12 cellular contexts compared by ENCODE assay signal in the genomic region with DNA sequence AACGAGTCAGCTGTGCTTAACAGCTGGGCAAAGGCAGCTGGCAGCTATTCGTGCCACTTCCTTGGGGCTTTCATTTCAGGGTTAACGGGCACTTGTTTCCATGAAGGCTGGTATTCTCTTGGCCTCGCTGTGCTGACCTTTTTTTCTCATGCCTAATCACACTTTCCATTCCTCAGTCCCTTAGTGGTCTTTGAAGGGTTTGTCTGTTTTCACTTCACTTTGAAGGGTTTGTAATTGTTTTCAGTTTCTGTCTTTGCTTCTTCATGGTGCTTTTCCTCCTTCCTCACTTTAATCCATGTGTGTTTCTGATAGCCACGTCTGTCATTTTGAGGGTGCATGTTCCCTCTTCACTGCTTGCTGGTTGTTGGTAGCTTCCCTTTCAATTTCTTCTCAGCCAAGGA. TPM values are rescaled to one million over a fixed set of nuclear protein-coding genes. Genes with fewer than 3 reads are reported as not detected.
DNase-seq lines count a peak whose midpoint lies in the region; ATAC-seq and TF ChIP-seq lines count a peak whose summit lies in the region.
"Had no signal": no experiment of that assay in that cellular context is flagged by ENCODE, and none has a peak within 500 bp of the region (broad histone marks: within the 10 kb centered on the region; RNA-seq: fewer than 3 reads in every experiment).

No MANE protein-coding gene starts in this region.

- no peak overlapping the region for H3K27ac ChIP-seq in ovary
- H3K27ac ChIP-seq: brain microvascular endothelial cell had no signal

- no peak for TF ChIP-seq CTCF in ovary (IDR thresholded peaks at IDR 0.05)
- no peak for TF ChIP-seq CTCF in HFFc6 (IDR thresholded peaks at IDR 0.05)

- no peak for TF ChIP-seq EP300 in ovary (IDR thresholded peaks at IDR 0.05)

- H3K9me3 ChIP-seq in ovary = no peaks in the 10 kb centered on the region

- peaks cover 19% of the 10 kb centered on the region for H3K4me1 Mint-ChIP-seq in activated CD8-positive, alpha-beta memory T cell treated with anti-CD3 and anti-CD28 coated beads, Interleukin-2, amount 10 ng/mL, durations not matched to agents 7 days and 5 days
- peaks cover 13 to 17% of the 10 kb centered on the region in 2 donors for H3K4me1 Mint-ChIP-seq in effector memory CD8-positive, alpha-beta T cell (ENCODE audit: low read depth in 2 of 2)
- H3K4me1 Mint-ChIP-seq in HFFc6 (ENCODE audit: low read depth) = no peaks in the 10 kb centered on the region

- no peak for DNase-seq in activated CD8-positive, alpha-beta memory T cell treated with anti-CD3 and anti-CD28 coated beads, Interleukin-2, amount 10 ng/mL, durations not matched to agents 7 days and 5 days
- DNase-seq in activated CD8-positive, alpha-beta memory T cell treated with anti-CD3 and anti-CD28 coated beads, Interleukin-2, amount 50 U/mL, for 4 hours = no peak
- DNase-seq in RPMI7951 (ENCODE audit: low read depth) = peak; percentile 37
- DNase-seq in effector memory CD8-positive, alpha-beta T cell = no peak
- peak; percentile 43 for DNase-seq in stimulated activated naive CD8-positive, alpha-beta T cell treated with anti-CD3 and anti-CD28 coated beads, Interleukin-15, Interleukin-2, amounts not matched to agents 100 U/mL and 50 U/mL, for 24 hours
- no peak for DNase-seq in ovary
- DNase-seq in mesenteric fat pad (ENCODE audit: low spot score) = no peak
- DNase-seq in HFFc6 = no peak
- DNase-seq: brain microvascular endothelial cell, mesenchymal stem cell, NCI-H1092 treated with DMSO at 0.1 percent for 48 hours had no signal

- no peaks in the 10 kb centered on the region for H3K4me1 ChIP-seq in ovary (ENCODE audit: insufficient read depth)

- H3K4me3 Mint-ChIP-seq in activated CD8-positive, alpha-beta memory T cell treated with anti-CD3 and anti-CD28 coated beads, Interleukin-2, amount 10 ng/mL, durations not matched to agents 7 days and 5 days = no peak overlapping the region
- H3K4me3 Mint-ChIP-seq in effector memory CD8-positive, alpha-beta T cell = no peak overlapping the region
- H3K4me3 Mint-ChIP-seq in HFFc6 = no peak overlapping the region

- no peak overlapping the region for H3K4me3 ChIP-seq in ovary

- ATAC-seq in activated CD8-positive, alpha-beta memory T cell treated with anti-CD3 and anti-CD28 coated beads, Interleukin-2, amount 10 ng/mL, durations not matched to agents 7 days and 5 days = no peak
- no peak for ATAC-seq in effector memory CD8-positive, alpha-beta T cell (replicated peaks)
- peak; percentile 86 for ATAC-seq in stimulated activated naive CD8-positive, alpha-beta T cell treated with anti-CD3 and anti-CD28 coated beads, Interleukin-15, Interleukin-2, amounts not matched to agents 100 U/mL and 50 U/mL, for 24 hours
- ATAC-seq: right cardiac atrium had no signal

- no peak for TF ChIP-seq POLR2A in ovary (IDR thresholded peaks at IDR 0.05)

- CTCF ChIA-PET in activated CD8-positive, alpha-beta memory T cell treated with anti-CD3 and anti-CD28 coated beads, Interleukin-2, amount 10 ng/mL, durations not matched to agents 7 days and 5 days (lab: Charles Lee) = interaction anchor here (1.5 kb wide), 1 partner anchor 20 kb away, joined by 3 read pairs; no protein-coding TSS in a partner anchor

- H3K9me3 Mint-ChIP-seq in activated CD8-positive, alpha-beta memory T cell treated with anti-CD3 and anti-CD28 coated beads, Interleukin-2, amount 10 ng/mL, durations not matched to agents 7 days and 5 days (ENCODE audit: low read depth) = no peaks in the 10 kb centered on the region
- no peaks in the 10 kb centered on the region for H3K9me3 Mint-ChIP-seq in effector memory CD8-positive, alpha-beta T cell
- no peaks in the 10 kb centered on the region for H3K9me3 Mint-ChIP-seq in HFFc6

- peak overlapping the region; percentile 56 for H3K27ac Mint-ChIP-seq in activated CD8-positive, alpha-beta memory T cell treated with anti-CD3 and anti-CD28 coated beads, Interleukin-2, amount 10 ng/mL, durations not matched to agents 7 days and 5 days
- H3K27ac Mint-ChIP-seq in effector memory CD8-positive, alpha-beta T cell = peak overlapping the region; percentile 91
- no peak overlapping the region for H3K27ac Mint-ChIP-seq in HFFc6

- intact Hi-C loops in ovary (cut with DNase I) = no loop called here

- no peaks in the 10 kb centered on the region for H3K36me3 ChIP-seq in ovary

- 64 to 73% (median 66%) methylated on average over 5 of the region's 5 CpGs for WGBS in ovary, 3 donors

- H3K27me3 Mint-ChIP-seq in activated CD8-positive, alpha-beta memory T cell treated with anti-CD3 and anti-CD28 coated beads, Interleukin-2, amount 10 ng/mL, durations not matched to agents 7 days and 5 days = no peaks in the 10 kb centered on the region
- H3K27me3 Mint-ChIP-seq in effector memory CD8-positive, alpha-beta T cell = no peaks in the 10 kb centered on the region
- H3K27me3 Mint-ChIP-seq in HFFc6 (ENCODE audit: insufficient read depth) = peaks cover 2% of the 10 kb centered on the region; the same call in 1 of the 2 replicates

- no peaks in the 10 kb centered on the region for H3K27me3 ChIP-seq in ovary
- H3K27me3 ChIP-seq: brain microvascular endothelial cell had no signal

- peaks cover 14% of the 10 kb centered on the region for H3K36me3 Mint-ChIP-seq in activated CD8-positive, alpha-beta memory T cell treated with anti-CD3 and anti-CD28 coated beads, Interleukin-2, amount 10 ng/mL, durations not matched to agents 7 days and 5 days
- peaks cover 52% of the 10 kb centered on the region for H3K36me3 Mint-ChIP-seq in effector memory CD8-positive, alpha-beta T cell (ENCODE audit: insufficient read depth)
- peaks cover under 1% of the 10 kb centered on the region; the same call in 1 of the 2 replicates for H3K36me3 Mint-ChIP-seq in HFFc6 (ENCODE audit: low read depth)

RNA-seq across cellular contexts. Expression of gene PPIL2, which starts 24.6 kb away (rescaled TPM):
- total RNA-seq in activated CD8-positive, alpha-beta memory T cell treated with anti-CD3 and anti-CD28 coated beads, Interleukin-2, amount 10 ng/mL, durations not matched to agents 7 days and 5 days = 10 to 100 TPM; 55.7 to 61.2 TPM
- 12.0 and 15.7 TPM in 2 replicates for total RNA-seq in RPMI7951 (2014; rRNA removed; shearing (Covaris generic))
- 10 to 100 TPM; 13.6 to 35.3 (median 22.5) TPM for total RNA-seq in ovary
- 10 to 100 TPM; 15.5 to 22.0 TPM for polyA plus RNA-seq in ovary
- 23.6 TPM for total RNA-seq in mesenteric fat pad
- total RNA-seq in HFFc6 (2021; fragmentation: NEBNext Ultra II Directional; extraction: Animal tissue kit (Norgen Biotek cat#: 25700)) = 10 to 100 TPM; 34.9 to 42.2 (median 39.4) TPM

RNA-seq across cellular contexts. Expression of gene YPEL1, which starts 45.2 kb away (rescaled TPM):
- total RNA-seq in activated CD8-positive, alpha-beta memory T cell treated with anti-CD3 and anti-CD28 coated beads, Interleukin-2, amount 10 ng/mL, durations not matched to agents 7 days and 5 days = 10 to 100 TPM in 1 of 2 experiments, 1 to 10 TPM in 1; 7.2 to 21.6 TPM
- 1.1 and 1.8 TPM in 2 replicates for total RNA-seq in RPMI7951 (2014; rRNA removed; shearing (Covaris generic))
- total RNA-seq in ovary (10 to 100 TPM in 2 of 7 donors, 1 to 10 TPM in 5; 2.9 to 11.4 (median 7.0) TPM), mesenteric fat pad (2.2 TPM)
- 10 to 100 TPM in 1 of 2 donors, 1 to 10 TPM in 1; 8.5 to 10.2 TPM for polyA plus RNA-seq in ovary
- total RNA-seq in HFFc6 (2021; fragmentation: NEBNext Ultra II Directional; extraction: Animal tissue kit (Norgen Biotek cat#: 25700)) = under 1 TPM in 5 of 6 experiments, not detected in 1; 0.17 to 0.38 (median 0.20) TPM

RNA-seq across cellular contexts. Expression of gene SDF2L1, which starts 48.3 kb away (rescaled TPM):
- total RNA-seq in activated CD8-positive, alpha-beta memory T cell treated with anti-CD3 and anti-CD28 coated beads, Interleukin-2, amount 10 ng/mL, durations not matched to agents 7 days and 5 days = 10 to 100 TPM; 78.7 to 79.1 TPM
- 34.7 and 74.5 TPM in 2 replicates for total RNA-seq in RPMI7951 (2014; rRNA removed; shearing (Covaris generic))
- total RNA-seq in ovary (10 to 100 TPM; 10.2 to 30.4 (median 17.0) TPM), mesenteric fat pad (31.6 TPM)
- 10 to 100 TPM in 1 of 2 donors, 1 to 10 TPM in 1; 2.1 to 15.9 TPM for polyA plus RNA-seq in ovary
- 10 to 100 TPM; 49.1 to 63.5 (median 55.6) TPM for total RNA-seq in HFFc6 (2021; fragmentation: NEBNext Ultra II Directional; extraction: Animal tissue kit (Norgen Biotek cat#: 25700))

RNA-seq across cellular contexts. Expression of gene CCDC116, which starts 57.8 kb away (rescaled TPM):
- under 1 TPM; 0.59 to 0.76 TPM for total RNA-seq in activated CD8-positive, alpha-beta memory T cell treated with anti-CD3 and anti-CD28 coated beads, Interleukin-2, amount 10 ng/mL, durations not matched to agents 7 days and 5 days
- 0.10 and 0.36 TPM in 2 replicates for total RNA-seq in RPMI7951 (2014; rRNA removed; shearing (Covaris generic))
- total RNA-seq in ovary = under 1 TPM; 0.46 to 0.88 (median 0.66) TPM
- under 1 TPM in 1 of 2 donors, not detected in 1; 0.85 TPM for polyA plus RNA-seq in ovary
- total RNA-seq in mesenteric fat pad = 0.39 TPM
- total RNA-seq in HFFc6 (2021; fragmentation: NEBNext Ultra II Directional; extraction: Animal tissue kit (Norgen Biotek cat#: 25700)) = under 1 TPM; 0.16 to 0.33 (median 0.23) TPM

Comparison
In these comparisons a context has a peak if more than half of its experiments do, and no peak if none do; other contexts are left out.
1. DNase-seq: peak in RPMI7951 (single experiment) and stimulated activated naive CD8-positive, alpha-beta T cell treated with anti-CD3 and anti-CD28 coated beads, Interleukin-15, Interleukin-2, amounts not matched to agents 100 U/mL and 50 U/mL, for 24 hours (single experiment); none in activated CD8-positive, alpha-beta memory T cell treated with anti-CD3 and anti-CD28 coated beads, Interleukin-2, amount 10 ng/mL, durations not matched to agents 7 days and 5 days (single experiment), activated CD8-positive, alpha-beta memory T cell treated with anti-CD3 and anti-CD28 coated beads, Interleukin-2, amount 50 U/mL, for 4 hours (single experiment), effector memory CD8-positive, alpha-beta T cell (0 of 3), ovary (0 of 5), mesenteric fat pad (single experiment) and HFFc6 (single experiment).